ENCODE assay signal across 1 cellular context in genomic region chr22:27757928-27758525, GRCh38.
A peak's percentile ranks its signal among the peaks of the same experiment; 100 is the strongest.
TF ChIP-seq lines count a peak whose summit lies in the region.

No MANE protein-coding gene starts in this region.

TF ChIP-seq in H1, 55 proteins besides CTCF, POLR2A, EP300 and RAD21:
- TF ChIP-seq HDAC2 (IDR thresholded peaks at IDR 0.05; ENCODE audit: borderline replicate concordance in 1 of 2, low read depth in 2 of 2, low read length in 2 of 2) (peak in 1 of 2 experiments; percentile 85; a peak in 2 of 4 replicates), KDM1A (IDR thresholded peaks at IDR 0.05; ENCODE audit: borderline replicate concordance, low read length) (peak; percentile 93), RBBP5 (IDR thresholded peaks at IDR 0.05; ENCODE audit: borderline replicate concordance, low read depth, low read length) (no peak)
